In genomic region chr1:119222271-119222670, GRCh38 we compare ENCODE assay signal across 36 cellular contexts.
A peak's percentile ranks its signal among the peaks of the same experiment; 100 is the strongest.
DNase-seq lines count a peak whose midpoint lies in the region; ATAC-seq, FAIRE-seq and TF ChIP-seq lines count a peak whose summit lies in the region.
"Had no signal": no experiment of that assay in that cellular context is flagged by ENCODE, and none has a peak within 500 bp of the region (broad histone marks: within the 10 kb centered on the region; RNA-seq: fewer than 3 reads in every experiment).

No MANE protein-coding gene starts in this region.

- no peak for TF ChIP-seq POLR2A in H1 (IDR thresholded peaks at IDR 0.05; ENCODE audit: control extremely low read depth in 1 of 2, low read depth in 2 of 2, low read length in 2 of 2)

- no peak for TF ChIP-seq CTCF in H1 (IDR thresholded peaks at IDR 0.05; ENCODE audit: control extremely low read depth in 1 of 3, insufficient read depth in 1 of 3, low read depth in 1 of 3, low read length in 3 of 3)

- TF ChIP-seq EP300 in H1 (IDR thresholded peaks at IDR 0.05; ENCODE audit: borderline replicate concordance in 1 of 2, low read depth in 2 of 2, low read length in 2 of 2), result no peak

- H3K4me1 ChIP-seq in H1 (replicated peaks in 1 of 4; ENCODE audit: control insufficient read depth in 3 of 4, insufficient read depth in 4 of 4, low read length in 3 of 4), result no peaks in the 10 kb centered on the region
- H3K4me1 ChIP-seq: Caco-2, esophagus muscularis mucosa, parathyroid adenoma had no signal

- H4K91ac ChIP-seq in H1 (replicated peaks; ENCODE audit: insufficient read length, low read length), result no peak overlapping the region

- no peak overlapping the region for H3K4ac ChIP-seq in H1 (replicated peaks; ENCODE audit: insufficient read length, low read depth, low read length)

- no peak overlapping the region for H4K5ac ChIP-seq in H1 (ENCODE audit: insufficient read length, low read depth, low read length)

- H3K9me3 Mint-ChIP-seq in activated CD4-positive, alpha-beta T cell treated with anti-CD3 and anti-CD28 coated beads, Interleukin-2, amount 10 ng/mL, durations not matched to agents 7 days and 5 days, result no peaks in the 10 kb centered on the region
- H3K9me3 Mint-ChIP-seq: activated naive CD4-positive, alpha-beta T cell treated with anti-CD3 and anti-CD28 coated beads, Interleukin-2, amount 10 ng/mL, durations not matched to agents 7 days and 5 days; activated T-helper 17 cell treated with anti-CD3 and anti-CD28 coated beads, Interleukin-2, amount 50 U/mL, for 72 hours; brain; neural progenitor cell; stimulated activated naive B cell treated with anti-CD40 and anti-IgM and Interleukin-4, amounts not matched to agents 10 μg/mL and 1 μg/mL and 100 μg/mL, for 72 hours; type B pancreatic cell had no signal

- H3K4me3 Mint-ChIP-seq in activated CD4-positive, alpha-beta T cell treated with anti-CD3 and anti-CD28 coated beads, Interleukin-2, amount 10 ng/mL, durations not matched to agents 7 days and 5 days, result no peak overlapping the region
- H3K4me3 Mint-ChIP-seq: activated CD8-positive, alpha-beta T cell treated with anti-CD3 and anti-CD28 coated beads, Interleukin-2, amount 10 ng/mL, durations not matched to agents 7 days and 5 days; activated naive CD4-positive, alpha-beta T cell treated with anti-CD3 and anti-CD28 coated beads, Interleukin-2, amount 10 ng/mL, durations not matched to agents 7 days and 5 days; activated T-helper 17 cell treated with anti-CD3 and anti-CD28 coated beads, Interleukin-2, amount 50 U/mL, for 72 hours; brain; neural progenitor cell; stimulated activated naive B cell treated with anti-CD40 and anti-IgM and Interleukin-4, amounts not matched to agents 10 μg/mL and 1 μg/mL and 100 μg/mL, for 72 hours; type B pancreatic cell had no signal

- no peaks in the 10 kb centered on the region for H3K27me3 Mint-ChIP-seq in activated CD4-positive, alpha-beta T cell treated with anti-CD3 and anti-CD28 coated beads, Interleukin-2, amount 10 ng/mL, durations not matched to agents 7 days and 5 days
- H3K27me3 Mint-ChIP-seq: activated naive CD4-positive, alpha-beta T cell treated with anti-CD3 and anti-CD28 coated beads, Interleukin-2, amount 10 ng/mL, durations not matched to agents 7 days and 5 days; activated T-helper 17 cell treated with anti-CD3 and anti-CD28 coated beads, Interleukin-2, amount 50 U/mL, for 72 hours; brain; stimulated activated naive B cell treated with anti-CD40 and anti-IgM and Interleukin-4, amounts not matched to agents 10 μg/mL and 1 μg/mL and 100 μg/mL, for 72 hours; type B pancreatic cell had no signal

- peak overlapping the region; percentile 18; the same call in 1 of the 2 replicates for H2BK20ac ChIP-seq in H1 (ENCODE audit: low read length)

- POLR2A ChIA-PET in H1 (lab: Charles Lee; ENCODE audit: partially characterized antibody), result no interaction called here
- POLR2A ChIA-PET in activated CD4-positive, alpha-beta T cell treated with anti-CD3 and anti-CD28 coated beads, Interleukin-2, amount 10 ng/mL, durations not matched to agents 7 days and 5 days (lab: Charles Lee), result no interaction called here

- no peak overlapping the region for H3K4me3 ChIP-seq in H1 (ENCODE audit: extremely low read depth in 1 of 4, insufficient read depth in 2 of 4, low read depth in 3 of 4, low read length in 4 of 4)
- H3K4me3 ChIP-seq: BLaER1 treated with 17β-estradiol and CSF1 and Interleukin-3, amounts not matched to agents 10 nM and 100 nM; dorsolateral prefrontal cortex; esophagus muscularis mucosa; neural progenitor cell; skin epidermis had no signal

- H4K8ac ChIP-seq in H1 (ENCODE audit: extremely low read depth, insufficient read depth, low read length), result no peak overlapping the region

- H3K79me1 ChIP-seq in H1 (ENCODE audit: low read depth, low read length), result no peaks in the 10 kb centered on the region

- no peaks in the 10 kb centered on the region for H3K27me3 ChIP-seq in H1 (replicated peaks in 1 of 4; ENCODE audit: control insufficient read depth in 3 of 4, extremely low read depth in 1 of 4, insufficient read depth in 3 of 4, low read length in 3 of 4)
- H3K27me3 ChIP-seq: BLaER1 treated with 17β-estradiol and CSF1 and Interleukin-3, amounts not matched to agents 10 nM and 100 nM; dorsolateral prefrontal cortex; esophagus muscularis mucosa; neural progenitor cell had no signal

- no peak overlapping the region for H2BK12ac ChIP-seq in H1 (ENCODE audit: low read depth, low read length)

- DNase-seq in H1 (ENCODE audit: low read depth in 1 of 2, low spot score in 2 of 2) (no peak), HK-2 (ENCODE audit: unreplicated experiment) (no peak), NCI-H524 treated with DMSO at 0.1 percent for 48 hours (lab: John Stamatoyannopoulos, UW) (no peak)
- DNase-seq in activated CD4-positive, alpha-beta T cell treated with anti-CD3 and anti-CD28 coated beads, Interleukin-2, amount 10 ng/mL, durations not matched to agents 7 days and 5 days, result no peak
- DNase-seq: activated CD4-positive, alpha-beta T cell treated with anti-CD3 and anti-CD28 coated beads for 1 hour; activated CD8-positive, alpha-beta T cell treated with anti-CD3 and anti-CD28 coated beads, Interleukin-2, amount 10 ng/mL, durations not matched to agents 7 days and 5 days; activated naive CD4-positive, alpha-beta T cell treated with anti-CD3 and anti-CD28 coated beads, Interleukin-2, amount 10 ng/mL, durations not matched to agents 7 days and 5 days; amniotic stem cell; Caco-2; cerebellar nuclear complex; DMS79 treated with DMSO at 0.1 percent for 48 hours; dorsolateral prefrontal cortex; foreskin fibroblast; GF-D8; mesendoderm; NCI-H1048; NCI-H1694; NCI-H446 treated with DMSO at 0.1 percent for 48 hours; NCI-H82; stimulated activated naive B cell treated with anti-CD40 and anti-IgM and Interleukin-4, amounts not matched to agents 10 μg/mL and 1 μg/mL and 100 μg/mL, for 72 hours; SW 1271 had no signal

- no peak overlapping the region for H3K27ac Mint-ChIP-seq in activated CD4-positive, alpha-beta T cell treated with anti-CD3 and anti-CD28 coated beads, Interleukin-2, amount 10 ng/mL, durations not matched to agents 7 days and 5 days
- H3K27ac Mint-ChIP-seq: activated CD8-positive, alpha-beta T cell treated with anti-CD3 and anti-CD28 coated beads, Interleukin-2, amount 10 ng/mL, durations not matched to agents 7 days and 5 days; activated naive CD4-positive, alpha-beta T cell treated with anti-CD3 and anti-CD28 coated beads, Interleukin-2, amount 10 ng/mL, durations not matched to agents 7 days and 5 days; activated T-helper 17 cell treated with anti-CD3 and anti-CD28 coated beads, Interleukin-2, amount 50 U/mL, for 72 hours; brain; neural progenitor cell; stimulated activated naive B cell treated with anti-CD40 and anti-IgM and Interleukin-4, amounts not matched to agents 10 μg/mL and 1 μg/mL and 100 μg/mL, for 72 hours; type B pancreatic cell had no signal

- TF ChIP-seq RAD21 in H1 (IDR thresholded peaks at IDR 0.05 in 1 of 2, conservative IDR thresholded peaks at IDR 0.05 in 1 of 2; ENCODE audit: low read depth in 2 of 2, low read length in 2 of 2), result no peak

- no peak overlapping the region for H3K18ac ChIP-seq in H1 (ENCODE audit: extremely low read depth, low read length)

- H2AK5ac ChIP-seq in H1 (ENCODE audit: low read depth, low read length), result no peak overlapping the region

- no peaks in the 10 kb centered on the region for H3K9me3 ChIP-seq in H1 (ENCODE audit: insufficient read depth in 2 of 2, low read depth in 1 of 2, low read length in 1 of 2)
- H3K9me3 ChIP-seq: BLaER1 treated with 17β-estradiol and CSF1 and Interleukin-3, amounts not matched to agents 10 nM and 100 nM; Caco-2; esophagus muscularis mucosa had no signal

- H2BK120ac ChIP-seq in H1 (replicated peaks; ENCODE audit: low read depth, low read length), result no peak overlapping the region

- no peaks in the 10 kb centered on the region; the same call in 1 of the 2 replicates for H3K23me2 ChIP-seq in H1 (ENCODE audit: low read depth, low read length)

- H3K79me2 ChIP-seq in H1 (ENCODE audit: control insufficient read depth in 1 of 2, insufficient read depth in 2 of 2, low read length in 2 of 2), result no peaks in the 10 kb centered on the region
- H3K79me2 ChIP-seq: parathyroid adenoma had no signal

- CTCF ChIA-PET in H1 (lab: Charles Lee; ENCODE audit: partially characterized antibody), result interaction anchor here (0.8 to 6.4 kb wide), 3 partner anchors 53 to 788 kb away, joined by 3 to 32 read pairs (median 4); no protein-coding TSS in a partner anchor
- CTCF ChIA-PET in activated CD4-positive, alpha-beta T cell treated with anti-CD3 and anti-CD28 coated beads, Interleukin-2, amount 10 ng/mL, durations not matched to agents 7 days and 5 days (lab: Charles Lee), result no interaction called here

- H3K36me3 ChIP-seq in H1 (ENCODE audit: control insufficient read depth in 2 of 4, insufficient read depth in 4 of 4, low read length in 3 of 4), result no peaks in the 10 kb centered on the region
- H3K36me3 ChIP-seq: BLaER1 treated with 17β-estradiol and CSF1 and Interleukin-3, amounts not matched to agents 10 nM and 100 nM; neural progenitor cell had no signal

- no peak overlapping the region for H3K56ac ChIP-seq in H1 (replicated peaks; ENCODE audit: insufficient read length, low read depth, low read length)

- H3K23ac ChIP-seq in H1 (ENCODE audit: insufficient read length), result no peak overlapping the region

- no peaks in the 10 kb centered on the region for H3K4me1 Mint-ChIP-seq in activated CD4-positive, alpha-beta T cell treated with anti-CD3 and anti-CD28 coated beads, Interleukin-2, amount 10 ng/mL, durations not matched to agents 7 days and 5 days
- H3K4me1 Mint-ChIP-seq: activated naive CD4-positive, alpha-beta T cell treated with anti-CD3 and anti-CD28 coated beads, Interleukin-2, amount 10 ng/mL, durations not matched to agents 7 days and 5 days; activated T-helper 17 cell treated with anti-CD3 and anti-CD28 coated beads, Interleukin-2, amount 50 U/mL, for 72 hours had no signal

- H2AFZ ChIP-seq in H1 (ENCODE audit: low read length), result no peak overlapping the region
- H2AFZ ChIP-seq: neural progenitor cell, parathyroid adenoma had no signal

- H3K9ac ChIP-seq in H1 (replicated peaks in 1 of 4; ENCODE audit: extremely low read depth in 1 of 4, low read depth in 3 of 4, low read length in 3 of 4), result no peak overlapping the region
- H3K9ac ChIP-seq: BLaER1 treated with 17β-estradiol and CSF1 and Interleukin-3, amounts not matched to agents 10 nM and 100 nM; neural progenitor cell; parathyroid adenoma had no signal

- no peak overlapping the region for H2BK5ac ChIP-seq in H1 (ENCODE audit: low read depth, low read length)

- 91% methylated on average over 5 of the region's 5 CpGs; no CpG with 5 or more reads in 1 of the 2 experiments for WGBS in H1 (ENCODE audit: extremely low coverage in 1 of 2, insufficient coverage in 1 of 2, insufficient read length in 1 of 2, insufficient replicate concordance in 2 of 2, low coverage in 1 of 2, low lambda C conversion rate in 2 of 2, missing lambda C conversion rate in 1 of 2), 2 experiments

- no peak overlapping the region for H3K4me2 ChIP-seq in H1 (ENCODE audit: insufficient read depth in 1 of 2, low read depth in 2 of 2, low read length in 2 of 2)
- H3K4me2 ChIP-seq: BLaER1 treated with 17β-estradiol and CSF1 and Interleukin-3, amounts not matched to agents 10 nM and 100 nM; neural progenitor cell had no signal

- FAIRE-seq in H1 (lab: Jason Lieb, UNC), result no peak
- FAIRE-seq: endometrium, islet of Langerhans had no signal

- no peak overlapping the region for H3K14ac ChIP-seq in H1 (ENCODE audit: insufficient read length)

- no peaks in the 10 kb centered on the region for H4K20me1 ChIP-seq in H1 (replicated peaks in 1 of 2; ENCODE audit: control insufficient read depth in 1 of 2, insufficient read depth in 2 of 2, low read length in 2 of 2)
- H4K20me1 ChIP-seq: BLaER1 treated with 17β-estradiol and CSF1 and Interleukin-3, amounts not matched to agents 10 nM and 100 nM had no signal

- ATAC-seq in GM18517 (IDR thresholded peaks at IDR 0.05; ENCODE audit: unreplicated experiment) (peak; percentile 81), GM19452 (IDR thresholded peaks at IDR 0.05; ENCODE audit: unreplicated experiment) (peak; percentile 55), HG03060 (IDR thresholded peaks at IDR 0.05; ENCODE audit: low read depth, unreplicated experiment) (peak; percentile 55)
- ATAC-seq: activated CD8-positive, alpha-beta T cell treated with anti-CD3 and anti-CD28 coated beads, Interleukin-2, amount 10 ng/mL, durations not matched to agents 7 days and 5 days; activated T-helper 17 cell treated with anti-CD3 and anti-CD28 coated beads, Interleukin-2, amount 50 U/mL, for 72 hours; HCT116; left lobe of liver; stimulated activated naive B cell treated with anti-CD40 and anti-IgM and Interleukin-4, amounts not matched to agents 10 μg/mL and 1 μg/mL and 100 μg/mL, for 72 hours had no signal

- no peak overlapping the region for H3K27ac ChIP-seq in H1 (ENCODE audit: low read depth, low read length)
- H3K27ac ChIP-seq: BLaER1 treated with 17β-estradiol and CSF1 and Interleukin-3, amounts not matched to agents 10 nM and 100 nM; dorsolateral prefrontal cortex; esophagus muscularis mucosa; neural progenitor cell; parathyroid adenoma; skin epidermis had no signal

- no peaks in the 10 kb centered on the region for H3K36me3 Mint-ChIP-seq in activated CD4-positive, alpha-beta T cell treated with anti-CD3 and anti-CD28 coated beads, Interleukin-2, amount 10 ng/mL, durations not matched to agents 7 days and 5 days (ENCODE audit: low read depth)
- H3K36me3 Mint-ChIP-seq: activated naive CD4-positive, alpha-beta T cell treated with anti-CD3 and anti-CD28 coated beads, Interleukin-2, amount 10 ng/mL, durations not matched to agents 7 days and 5 days; brain; neural progenitor cell had no signal

- no peak overlapping the region for H2BK15ac ChIP-seq in H1 (ENCODE audit: low read length)
